1 cellular context compared by ENCODE assay signal in genomic region chr13:40776681-40777165, GRCh38.
A peak's percentile ranks its signal among the peaks of the same experiment; 100 is the strongest.
TF ChIP-seq lines count a peak whose summit lies in the region.

No MANE protein-coding gene starts in this region.

TF ChIP-seq in K562, 482 proteins besides CTCF, POLR2A, EP300 and RAD21 (continued from another document and continues in another):
- TF ChIP-seq THAP12 (CRISPR knock-in tag; IDR thresholded peaks at IDR 0.05) (no peak), SMARCE1 (IDR thresholded peaks at IDR 0.05) (peak; percentile 20; the same call in 1 of the 2 replicates), GATA2 (CRISPR knock-in tag; IDR thresholded peaks at IDR 0.05) (peak; percentile 33; the same call in 1 of the 2 replicates), EZH2 (IDR thresholded peaks at IDR 0.05; ENCODE audit: borderline replicate concordance, low read depth, low read length) (no peak), JUND (IDR thresholded peaks at IDR 0.05; ENCODE audit: borderline replicate concordance, low read depth, low read length) (peak; percentile 73), JUND (tag; IDR thresholded peaks at IDR 0.05; ENCODE audit: borderline replicate concordance, low read depth, low read length) (peak; percentile 56; the same call in 2 of the 3 replicates), ATF1 (CRISPR knock-in tag; IDR thresholded peaks at IDR 0.05) (no peak), ATF1 (tag; IDR thresholded peaks at IDR 0.05) (0 out of 2 replicates have a peak, but pooled peaks have one; percentile 17), ZNF232 (CRISPR knock-in tag; IDR thresholded peaks at IDR 0.05) (no peak), GABPA (tag; conservative IDR thresholded peaks at IDR 0.05; ENCODE audit: low read depth) (peak; percentile 72), ZBTB11 (CRISPR knock-in tag; IDR thresholded peaks at IDR 0.05) (peak in 1 of 3 experiments; percentile 53; a peak in 1 of 6 replicates), FOSL1 (tag; conservative IDR thresholded peaks at IDR 0.05) (peak; percentile 83), ARID2 (IDR thresholded peaks at IDR 0.05) (no peak), ZNF717 (CRISPR knock-in tag; IDR thresholded peaks at IDR 0.05) (no peak), MNT (conservative IDR thresholded peaks at IDR 0.05) (no peak), JUN (IDR thresholded peaks at IDR 0.05; ENCODE audit: borderline replicate concordance, low read depth, low read length) (peak; percentile 43; the same call in 1 of the 2 replicates), JUN (CRISPR knock-in tag; IDR thresholded peaks at IDR 0.05; ENCODE audit: borderline replicate concordance) (no peak), DPF2 (IDR thresholded peaks at IDR 0.05) (0 out of 2 replicates have a peak, but pooled peaks have one; percentile 30), ATF3 (IDR thresholded peaks at IDR 0.05) (peak; percentile 73), ATF3 (CRISPR knock-in tag; conservative IDR thresholded peaks at IDR 0.05) (no peak), ZBTB40 (IDR thresholded peaks at IDR 0.05) (peak; percentile 52; the same call in 1 of the 2 replicates), ZBTB40 (CRISPR knock-in tag; IDR thresholded peaks at IDR 0.05) (no peak), CREM (IDR thresholded peaks at IDR 0.05; ENCODE audit: low read depth) (0 out of 2 replicates have a peak, but pooled peaks have one; percentile 25), PHF21A (IDR thresholded peaks at IDR 0.05; ENCODE audit: borderline replicate concordance, low read depth) (no peak), MEF2D (tag; conservative IDR thresholded peaks at IDR 0.05; ENCODE audit: low read depth) (no peak), ZBTB43 (CRISPR knock-in tag; IDR thresholded peaks at IDR 0.05) (no peak), JUNB (CRISPR knock-in tag; conservative IDR thresholded peaks at IDR 0.05) (peak; percentile 46; the same call in 1 of the 2 replicates), ZNF592 (IDR thresholded peaks at IDR 0.05) (no peak), NCOR1 (IDR thresholded peaks at IDR 0.05) (no peak), EHMT2 (IDR thresholded peaks at IDR 0.05) (no peak), ETV6 (IDR thresholded peaks at IDR 0.05; ENCODE audit: borderline replicate concordance in 1 of 2, low read depth in 2 of 2, low read length in 1 of 2) (0 out of 4 replicates have a peak, but pooled peaks of 1 of the 2 experiments have one; percentile 25), ETV6 (CRISPR knock-in tag; IDR thresholded peaks at IDR 0.05; ENCODE audit: borderline replicate concordance) (no peak)
